11 cellular contexts compared by ENCODE assay signal in the genomic region with DNA sequence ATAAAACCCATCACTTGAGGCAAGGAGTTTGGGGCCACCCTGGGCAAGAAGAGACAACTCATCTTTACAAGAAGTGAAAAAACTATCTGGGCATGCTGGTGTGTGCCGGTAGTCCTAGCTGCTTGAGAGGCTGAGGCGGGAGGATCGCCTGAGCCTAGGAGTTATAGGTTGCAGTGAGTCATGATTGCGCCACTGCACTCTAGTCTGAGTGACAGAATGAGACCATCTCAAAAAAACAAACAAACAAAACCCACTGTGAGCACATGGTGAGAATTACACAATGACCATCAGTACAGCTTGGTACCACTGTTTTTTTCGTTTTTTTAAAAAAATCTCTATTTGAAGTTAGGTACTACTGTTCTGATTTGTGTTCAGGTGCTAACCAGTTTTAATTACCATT. TPM values are rescaled to one million over a fixed set of nuclear protein-coding genes. Genes with fewer than 3 reads are reported as not detected.
DNase-seq lines count a peak whose midpoint lies in the region; ATAC-seq lines count a peak whose summit lies in the region.
"Had no signal": no experiment of that assay in that cellular context is flagged by ENCODE, and none has a peak within 500 bp of the region (broad histone marks: within the 10 kb centered on the region; RNA-seq: fewer than 3 reads in every experiment).

No MANE protein-coding gene starts in this region.

- H2AK5ac ChIP-seq in mesenchymal stem cell (ENCODE audit: low read length, severe bottlenecking), result no peak overlapping the region

- H3K9me3 ChIP-seq in mesenchymal stem cell (ENCODE audit: control insufficient read depth, low read length), result no peaks in the 10 kb centered on the region
- H3K9me3 ChIP-seq: pancreas had no signal

- no peak overlapping the region for H2BK12ac ChIP-seq in mesenchymal stem cell (ENCODE audit: low read length in 2 of 2)

- H4K8ac ChIP-seq in mesenchymal stem cell (ENCODE audit: low read length), result no peak overlapping the region

- H3K18ac ChIP-seq in mesenchymal stem cell (ENCODE audit: low read depth in 1 of 2, low read length in 2 of 2), result no peak overlapping the region

- no peak overlapping the region for H4K91ac ChIP-seq in mesenchymal stem cell (ENCODE audit: low read length)

- peak; percentile 36 for ATAC-seq in activated naive CD8-positive, alpha-beta T cell treated with anti-CD3 and anti-CD28 coated beads, Interleukin-2, amount 50 U/mL, for 24 hours
- no peak for ATAC-seq in HG03280 (IDR thresholded peaks at IDR 0.05; ENCODE audit: unreplicated experiment)
- ATAC-seq: left ventricle myocardium superior, pancreas had no signal

- H3K14ac ChIP-seq in mesenchymal stem cell (ENCODE audit: low read length in 2 of 2), result no peak overlapping the region

- peaks cover 48% of the 10 kb centered on the region for H3K4me1 Mint-ChIP-seq in activated naive CD8-positive, alpha-beta T cell treated with anti-CD3 and anti-CD28 coated beads, Interleukin-2, amount 50 U/mL, for 24 hours

- no peak overlapping the region for H3K4ac ChIP-seq in mesenchymal stem cell (ENCODE audit: low read depth in 1 of 2, low read length in 2 of 2)

- H3K27ac Mint-ChIP-seq in activated naive CD8-positive, alpha-beta T cell treated with anti-CD3 and anti-CD28 coated beads, Interleukin-2, amount 50 U/mL, for 24 hours, result peak overlapping the region; percentile 87
- H3K27ac Mint-ChIP-seq: activated CD4-positive, alpha-beta T cell treated with anti-CD3 and anti-CD28 coated beads, Interleukin-2, amount 10 ng/mL, durations not matched to agents 7 days and 5 days had no signal

- H3K4me1 ChIP-seq in mesenchymal stem cell (ENCODE audit: control insufficient read depth, insufficient read depth, low read depth, low read length), result peaks cover 2% of the 10 kb centered on the region
- H3K4me1 ChIP-seq: pancreas had no signal

- 36% methylated on average over 3 of the region's 5 CpGs for WGBS in mesenchymal stem cell

- no peak overlapping the region for H3K9ac ChIP-seq in mesenchymal stem cell (ENCODE audit: low read length)

- no peak overlapping the region for H3K4me3 ChIP-seq in mesenchymal stem cell (ENCODE audit: insufficient read depth in 1 of 2, low read depth in 1 of 2, low read length in 2 of 2)
- H3K4me3 ChIP-seq: cardiac muscle cell, pancreas had no signal

- H3K27me3 ChIP-seq in mesenchymal stem cell (ENCODE audit: control insufficient read depth in 1 of 2, insufficient read depth in 1 of 2, low read length in 2 of 2), result no peaks in the 10 kb centered on the region
- H3K27me3 ChIP-seq: cardiac muscle cell, pancreas had no signal

- H3K36me3 ChIP-seq in mesenchymal stem cell (ENCODE audit: control insufficient read depth in 1 of 2, insufficient read depth in 2 of 2, low read depth in 1 of 2, low read length in 2 of 2), result peaks cover 10 to 63% of the 10 kb centered on the region in 2 experiments

- no peak overlapping the region for H3K4me2 ChIP-seq in mesenchymal stem cell (ENCODE audit: low read length, poor library complexity, severe bottlenecking)

- DNase-seq in ELF-1 (ENCODE audit: low read depth, low spot score), result peak; percentile 30
- DNase-seq in KBM-7, result peak; percentile 37
- DNase-seq in activated naive CD8-positive, alpha-beta T cell treated with anti-CD3 and anti-CD28 coated beads, Interleukin-2, amount 50 U/mL, for 24 hours, result no peak
- DNase-seq in mesenchymal stem cell, result peak; percentile 85
- no peak for DNase-seq in activated effector memory CD4-positive, alpha-beta T cell treated with Interleukin-2 at 50 U/mL for 16 hours
- DNase-seq in NCI-H2196 (lab: John Stamatoyannopoulos, UW; ENCODE audit: unreplicated experiment), result no peak
- DNase-seq: activated CD4-positive, alpha-beta T cell treated with anti-CD3 and anti-CD28 coated beads, Interleukin-2, amount 10 ng/mL, durations not matched to agents 7 days and 5 days; left ventricle myocardium superior; pancreas had no signal

- in situ Hi-C loops in KBM-7 (cut with MboI; ENCODE audit: low pct_unique_long_range_greater_than_20kb, low sequenced_read_pairs), result no loop called here

- H3K27me3 Mint-ChIP-seq in activated naive CD8-positive, alpha-beta T cell treated with anti-CD3 and anti-CD28 coated beads, Interleukin-2, amount 50 U/mL, for 24 hours, result no peaks in the 10 kb centered on the region
- H3K27me3 Mint-ChIP-seq: activated CD4-positive, alpha-beta T cell treated with anti-CD3 and anti-CD28 coated beads, Interleukin-2, amount 10 ng/mL, durations not matched to agents 7 days and 5 days had no signal

- H3K23ac ChIP-seq in mesenchymal stem cell (ENCODE audit: low read length in 2 of 2), result no peak overlapping the region

- H2BK120ac ChIP-seq in mesenchymal stem cell (ENCODE audit: low read depth, low read length), result no peak overlapping the region

- no peak overlapping the region for H2BK15ac ChIP-seq in mesenchymal stem cell (ENCODE audit: low read depth, poor library complexity, severe bottlenecking)

- peaks cover 19% of the 10 kb centered on the region for H3K79me1 ChIP-seq in mesenchymal stem cell (replicated peaks; ENCODE audit: low read length, poor library complexity, severe bottlenecking)

- no peak overlapping the region for H3K27ac ChIP-seq in mesenchymal stem cell (ENCODE audit: low read length, poor library complexity, severe bottlenecking)
- H3K27ac ChIP-seq: cardiac muscle cell, pancreas had no signal

- H3K9me3 Mint-ChIP-seq in activated naive CD8-positive, alpha-beta T cell treated with anti-CD3 and anti-CD28 coated beads, Interleukin-2, amount 50 U/mL, for 24 hours, result no peaks in the 10 kb centered on the region

- H3K4me3 Mint-ChIP-seq in activated naive CD8-positive, alpha-beta T cell treated with anti-CD3 and anti-CD28 coated beads, Interleukin-2, amount 50 U/mL, for 24 hours, result no peak overlapping the region
- H3K4me3 Mint-ChIP-seq: activated CD4-positive, alpha-beta T cell treated with anti-CD3 and anti-CD28 coated beads, Interleukin-2, amount 10 ng/mL, durations not matched to agents 7 days and 5 days had no signal

- peaks cover 45% of the 10 kb centered on the region for H3K36me3 Mint-ChIP-seq in activated naive CD8-positive, alpha-beta T cell treated with anti-CD3 and anti-CD28 coated beads, Interleukin-2, amount 50 U/mL, for 24 hours (ENCODE audit: low read depth)

- H2AFZ ChIP-seq in mesenchymal stem cell (ENCODE audit: low read depth, low read length), result no peak overlapping the region

- no peak overlapping the region for H2BK5ac ChIP-seq in mesenchymal stem cell (ENCODE audit: low read depth, low read length, poor library complexity, severe bottlenecking)

RNA-seq across cellular contexts. Expression of a gene that starts 13.6 kb away (rescaled TPM):
- 34.2 TPM for polyA plus RNA-seq in mesenchymal stem cell (2013, experiment 1 of 2)
- polyA plus RNA-seq in mesenchymal stem cell (2013, experiment 2 of 2), result 32.4 TPM

RNA-seq across cellular contexts. Expression of a gene that starts 38.1 kb away (rescaled TPM):
- not detected for polyA plus RNA-seq in mesenchymal stem cell (2013, experiment 1 of 2)
- polyA plus RNA-seq in mesenchymal stem cell (2013, experiment 2 of 2), result not detected

Comparison
In these comparisons a context has a peak if more than half of its experiments do, and no peak if none do; other contexts are left out.
1. DNase-seq: peak in ELF-1 (single experiment), KBM-7 (single experiment) and mesenchymal stem cell (single experiment); none in activated naive CD8-positive, alpha-beta T cell treated with anti-CD3 and anti-CD28 coated beads, Interleukin-2, amount 50 U/mL, for 24 hours (single experiment), activated effector memory CD4-positive, alpha-beta T cell treated with Interleukin-2 at 50 U/mL for 16 hours (single experiment) and NCI-H2196 (single experiment).